In the genomic region with DNA sequence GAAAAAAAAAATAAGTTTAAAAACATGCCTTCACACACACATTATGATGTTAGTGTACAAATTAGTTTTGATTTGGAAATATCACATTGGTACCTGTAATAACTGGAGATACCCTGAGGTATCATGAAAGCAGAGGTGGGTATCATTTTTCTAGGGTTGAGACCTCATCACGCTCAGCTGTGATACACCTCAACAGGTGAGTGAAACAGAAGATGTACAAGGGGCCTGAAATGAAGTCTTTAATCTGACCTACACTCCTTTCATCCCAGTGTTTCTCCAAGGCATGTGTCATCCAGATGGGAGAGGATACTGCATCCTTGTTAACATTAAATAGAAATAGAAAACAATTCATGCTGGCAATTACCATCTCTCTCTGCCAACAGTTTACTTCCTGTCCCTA, we compare ENCODE assay signal across 20 cellular contexts. TPM values are rescaled to one million over a fixed set of nuclear protein-coding genes. Genes with fewer than 3 reads are reported as not detected.
DNase-seq lines count a peak whose midpoint lies in the region; ATAC-seq, FAIRE-seq and TF ChIP-seq lines count a peak whose summit lies in the region.
"Had no signal": no experiment of that assay in that cellular context is flagged by ENCODE, and none has a peak within 500 bp of the region (broad histone marks: within the 10 kb centered on the region; RNA-seq: fewer than 3 reads in every experiment).

No MANE protein-coding gene starts in this region.

- H3K4me2 ChIP-seq in HCT116 (ENCODE audit: low read length) (no peak overlapping the region), endothelial cell of umbilical vein (ENCODE audit: insufficient read depth, low read length) (peak overlapping the region; percentile 95)

- H3K4me3 Mint-ChIP-seq in neural crest cell (peak overlapping the region; percentile 31), MCF 10A (ENCODE audit: unreplicated experiment) (no peak overlapping the region)
- H3K4me3 Mint-ChIP-seq: CD4-positive, alpha-beta memory T cell had no signal

- H3K36me3 Mint-ChIP-seq in neural crest cell (ENCODE audit: low read depth) (no peaks in the 10 kb centered on the region), MCF 10A (ENCODE audit: insufficient read depth, unreplicated experiment) (peaks cover 7% of the 10 kb centered on the region)
- H3K36me3 Mint-ChIP-seq: CD4-positive, alpha-beta memory T cell had no signal

- FAIRE-seq in endothelial cell of umbilical vein (lab: Jason Lieb, UNC): no peak
- FAIRE-seq: K562 had no signal

- POLR2A ChIA-PET in HCT116 (lab: Charles Lee) (no interaction called here), endothelial cell of umbilical vein (lab: Charles Lee) (no interaction called here), MCF 10A (lab: Yijun Ruan, JAX) (no interaction called here)

- no peak for ATAC-seq in HCT116
- ATAC-seq: K562 had no signal

- H3K9me2 ChIP-seq in HCT116 (ENCODE audit: insufficient read depth): no peaks in the 10 kb centered on the region

- TF ChIP-seq POLR2A in HCT116 (IDR thresholded peaks at IDR 0.05; ENCODE audit: borderline replicate concordance, extremely low read depth, insufficient read depth, insufficient read length) (no peak), endothelial cell of umbilical vein (IDR thresholded peaks at IDR 0.05; ENCODE audit: low read depth, low read length) (peak; percentile 59)

- H3K9ac ChIP-seq in HCT116 (ENCODE audit: low read length) (no peak overlapping the region), endothelial cell of umbilical vein (replicated peaks; ENCODE audit: extremely low read depth, insufficient read depth, low read length) (peak overlapping the region; percentile 31)
- H3K9ac ChIP-seq: BLaER1 had no signal

- TF ChIP-seq RAD21 in HCT116 (IDR thresholded peaks at IDR 0.05; ENCODE audit: low read depth): no peak

- dilution Hi-C loops in endothelial cell of umbilical vein (cut with MboI; ENCODE audit: extremely low pct_ligation_motif_present, low sequenced_read_pairs): no loop called here

- H3K4me3 ChIP-seq in HCT116 (replicated peaks in 1 of 2; ENCODE audit: low read depth in 1 of 2, low read length in 2 of 2) (no peak overlapping the region), endothelial cell of umbilical vein (replicated peaks in 1 of 3; ENCODE audit: insufficient read depth in 1 of 3, low read depth in 1 of 3, low read length in 3 of 3) (peak overlapping the region in 2 of 3 experiments; percentile 86 to 99)
- H3K4me3 ChIP-seq: BLaER1, K562 had no signal

- H3K27me3 Mint-ChIP-seq in neural crest cell (ENCODE audit: low read depth) (peaks cover 96% of the 10 kb centered on the region), MCF 10A (ENCODE audit: insufficient read depth, unreplicated experiment) (no peaks in the 10 kb centered on the region)

- H3K4me1 ChIP-seq in HCT116 (ENCODE audit: control insufficient read depth in 1 of 2, insufficient read depth in 2 of 2, low read length in 2 of 2) (peaks cover 22 to 37% of the 10 kb centered on the region in 2 experiments; a peak in 3 of 4 replicates), endothelial cell of umbilical vein (ENCODE audit: control insufficient read depth, extremely low read depth, insufficient read depth, low read length) (peaks cover 41% of the 10 kb centered on the region)

- RAD21 ChIA-PET in HCT116 (lab: Charles Lee; ENCODE audit: low non-redundant PET in 1 of 2, low total read pairs in 2 of 2, uncharacterized antibody in 2 of 2, unreplicated experiment in 2 of 2): no interaction called here

- H3K27me3 ChIP-seq in HCT116 (ENCODE audit: insufficient read depth, low read length) (no peaks in the 10 kb centered on the region), endothelial cell of umbilical vein (ENCODE audit: control insufficient read depth in 2 of 2, insufficient read depth in 2 of 2, low read length in 2 of 2) (no peaks in the 10 kb centered on the region)
- H3K27me3 ChIP-seq: BLaER1 had no signal

- peaks cover 32 to 40% of the 10 kb centered on the region in 2 experiments for H3K36me3 ChIP-seq in HCT116 (ENCODE audit: control insufficient read depth in 1 of 2, insufficient read depth in 2 of 2, low read length in 2 of 2)
- peaks cover 29 to 39% of the 10 kb centered on the region in 2 experiments for H3K36me3 ChIP-seq in endothelial cell of umbilical vein (ENCODE audit: control insufficient read depth in 2 of 2, extremely low read depth in 1 of 2, insufficient read depth in 2 of 2, low read length in 2 of 2)

- no peaks in the 10 kb centered on the region for H3K9me3 Mint-ChIP-seq in neural crest cell
- H3K9me3 Mint-ChIP-seq in MCF 10A (ENCODE audit: unreplicated experiment): no peaks in the 10 kb centered on the region

- H4K20me1 ChIP-seq in HCT116 (ENCODE audit: insufficient read depth): peaks cover 15% of the 10 kb centered on the region; the same call in 1 of the 2 replicates
- peaks cover 3% of the 10 kb centered on the region for H4K20me1 ChIP-seq in endothelial cell of umbilical vein (replicated peaks; ENCODE audit: control insufficient read depth, extremely low read depth, insufficient read depth, low read length)

- H3K27ac ChIP-seq in HCT116 (ENCODE audit: low read depth, low read length) (peak overlapping the region; percentile 98; the same call in 1 of the 2 replicates), endothelial cell of umbilical vein (ENCODE audit: insufficient read depth, low read depth, low read length) (no peak overlapping the region)
- H3K27ac ChIP-seq: BLaER1, HL-60 had no signal

- no peak for TF ChIP-seq CTCF in HCT116 (IDR thresholded peaks at IDR 0.05 in 2 of 3, conservative IDR thresholded peaks at IDR 0.05 in 1 of 3; ENCODE audit: borderline replicate concordance in 1 of 3, insufficient read depth in 1 of 3, low read depth in 2 of 3, low read length in 2 of 3)
- no peak for TF ChIP-seq CTCF in endothelial cell of umbilical vein (IDR thresholded peaks at IDR 0.05; ENCODE audit: extremely low read depth in 1 of 2, insufficient read depth in 1 of 2, low read depth in 1 of 2, low read length in 2 of 2)
- no peak for TF ChIP-seq CTCF in neural crest cell (conservative IDR thresholded peaks at IDR 0.05)
- no peak for TF ChIP-seq CTCF in MCF 10A (IDR thresholded peaks at IDR 0.05; ENCODE audit: unreplicated experiment)

- intact Hi-C loops in HCT116 (cut with micrococcal nuclease) (no loop called here), endothelial cell of umbilical vein (cut with micrococcal nuclease) (no loop called here), MCF 10A (cut with micrococcal nuclease) (no loop called here)

- no peaks in the 10 kb centered on the region for H3K9me1 ChIP-seq in endothelial cell of umbilical vein (replicated peaks; ENCODE audit: control insufficient read depth, extremely low read depth, insufficient read depth, low read length)

- H3K4me1 Mint-ChIP-seq in neural crest cell (peaks cover 34% of the 10 kb centered on the region), MCF 10A (ENCODE audit: insufficient read depth, unreplicated experiment) (peaks cover 8% of the 10 kb centered on the region)

- no TSS peak for BruUV-seq in HCT116 (replicated peaks; lab: Mats Ljungman, UMichigan)
- BruUV-seq in endothelial cell of umbilical vein (replicated peaks; lab: Mats Ljungman, UMichigan): no TSS peak
- no TSS peak for BruUV-seq in MCF 10A (replicated peaks; lab: Mats Ljungman, UMichigan)

- CTCF ChIA-PET in HCT116 (lab: Charles Lee) (no interaction called here), endothelial cell of umbilical vein (lab: Charles Lee) (no interaction called here), MCF 10A (lab: Yijun Ruan, JAX) (no interaction called here)

- H2AFZ ChIP-seq in HCT116 (ENCODE audit: low read depth, low read length, poor library complexity, severe bottlenecking) (no peak overlapping the region), endothelial cell of umbilical vein (ENCODE audit: low read depth, low read length) (no peak overlapping the region)

- H3K79me2 ChIP-seq in HCT116 (ENCODE audit: insufficient read depth, low read length): peaks cover 50% of the 10 kb centered on the region
- peaks cover 47% of the 10 kb centered on the region for H3K79me2 ChIP-seq in endothelial cell of umbilical vein (ENCODE audit: control insufficient read depth, insufficient read depth, low read length)

- H3K27ac Mint-ChIP-seq in neural crest cell (ENCODE audit: unreplicated experiment) (no peak overlapping the region), MCF 10A (ENCODE audit: low read depth, unreplicated experiment) (no peak overlapping the region)
- H3K27ac Mint-ChIP-seq: CD14-positive monocyte; CD4-positive, alpha-beta memory T cell had no signal

- H3K9me3 ChIP-seq in HCT116 (ENCODE audit: control insufficient read depth in 1 of 2, insufficient read depth in 1 of 2, low read depth in 1 of 2, low read length in 2 of 2): no peaks in the 10 kb centered on the region
- no peaks in the 10 kb centered on the region for H3K9me3 ChIP-seq in endothelial cell of umbilical vein (replicated peaks; ENCODE audit: control insufficient read depth, insufficient read depth, low read length)

- DNase-seq in HCT116 (ENCODE audit: low read depth, low spot score): no peak
- peak; percentile 30 for DNase-seq in HT-29 (ENCODE audit: low spot score)
- DNase-seq in endothelial cell of umbilical vein (ENCODE audit: low read depth, low spot score): no peak
- DNase-seq in neural crest cell (ENCODE audit: low read depth, low spot score): no peak
- no peak for DNase-seq in NCI-H446 (lab: John Stamatoyannopoulos, UW)
- no peak for DNase-seq in MCF 10A (ENCODE audit: unreplicated experiment)
- DNase-seq in putamen (ENCODE audit: low spot score): no peak
- DNase-seq in HuH-7 (ENCODE audit: low spot score): no peak
- DNase-seq: 8988T; Calu3; CD4-positive, alpha-beta memory T cell; DMS79 treated with DMSO at 0.1 percent for 48 hours; GF-D8; GOT3; H7 had no signal

TF ChIP-seq in HCT116, 20 proteins besides CTCF, POLR2A, EP300 and RAD21:
- TF ChIP-seq SRF (IDR thresholded peaks at IDR 0.05; ENCODE audit: low read depth) (no peak), TCF7L2 (IDR thresholded peaks at IDR 0.05; ENCODE audit: borderline replicate concordance, extremely low read depth, insufficient read depth, insufficient read length) (peak; percentile 11)

TF ChIP-seq in endothelial cell of umbilical vein, 7 proteins besides CTCF, POLR2A, EP300 and RAD21:
- no peak for TF ChIP-seq GATA2 (IDR thresholded peaks at IDR 0.05; ENCODE audit: insufficient read depth, insufficient read length, low read depth, low read length)
TF ChIP-seq in endothelial cell of umbilical vein: peak in this region for 0.

RNA-seq across cellular contexts. Expression of a gene that starts 7.4 kb away (rescaled TPM):
- total RNA-seq in HCT116 (2021; ENCODE audit: unreplicated experiment): 145 TPM
- 45.0 and 47.6 TPM in 2 replicates for polyA plus RNA-seq in HCT116 (2012)
- 362 and 395 TPM in 2 replicates for total RNA-seq in HT-29 (2014; rRNA removed; shearing (Covaris generic))
- total RNA-seq in endothelial cell of umbilical vein: 201 and 238 TPM in 2 replicates
- polyA plus RNA-seq in endothelial cell of umbilical vein: 298 and 311 TPM in 2 replicates
- 258 and 307 TPM in 2 replicates for polyA plus RNA-seq in endothelial cell of umbilical vein (2011; cell fraction: cytosol; rRNA removed)
- 187 and 237 TPM in 2 replicates for polyA plus RNA-seq in endothelial cell of umbilical vein (2011; cell fraction: nucleus; rRNA removed)
- 178 and 199 TPM in 2 replicates for polyA plus RNA-seq in endothelial cell of umbilical vein (2012)
- 300 and 367 TPM in 2 replicates for polyA minus RNA-seq in endothelial cell of umbilical vein
- polyA minus RNA-seq in endothelial cell of umbilical vein (2011; cell fraction: cytosol; rRNA and poly(A)+ RNA removed): not detected
- polyA minus RNA-seq in endothelial cell of umbilical vein (2011; cell fraction: nucleus; rRNA and poly(A)+ RNA removed): 100 and 117 TPM in 2 replicates
- 1.1 and 1.3 TPM in 2 replicates for total RNA-seq in neural crest cell
- 0.28 and 0.54 TPM in 2 replicates for total RNA-seq in MCF 10A (2022)
- total RNA-seq: A673, K562 had no signal
- polyA plus RNA-seq: K562 had no signal

Comparison
In these comparisons a context has a peak if more than half of its experiments do, and no peak if none do; other contexts are left out.
1. H3K4me3 ChIP-seq: peak in endothelial cell of umbilical vein (2 of 3); none in HCT116 (0 of 2).
2. RNA of a gene that starts 7.4 kb away (total RNA-seq): 362 to 395 TPM in HT-29, 201 to 238 TPM in endothelial cell of umbilical vein and 145 TPM in HCT116 (single experiment); 1.1 to 1.3 TPM in neural crest cell and 0.28 to 0.54 TPM in MCF 10A; every median in the first group is over 10 times any median in the second.